Comparison of ENCODE assay signal across 27 cellular contexts in genomic region chr9:98214811-98215210, GRCh38. TPM values are rescaled to one million over a fixed set of nuclear protein-coding genes. Genes with fewer than 3 reads are reported as not detected.
DNase-seq lines count a peak whose midpoint lies in the region; ATAC-seq and TF ChIP-seq lines count a peak whose summit lies in the region.
"Had no signal": no experiment of that assay in that cellular context is flagged by ENCODE, and none has a peak within 500 bp of the region (broad histone marks: within the 10 kb centered on the region; RNA-seq: fewer than 3 reads in every experiment).

No MANE protein-coding gene starts in this region.

- H3K4me3 Mint-ChIP-seq in CD14-positive monocyte = no peak overlapping the region
- H3K4me3 Mint-ChIP-seq in activated T-helper 17 cell treated with anti-CD3 and anti-CD28 coated beads, Interleukin-2, amount 50 U/mL, for 72 hours = no peak overlapping the region
- H3K4me3 Mint-ChIP-seq: effector memory CD8-positive, alpha-beta T cell; nephron had no signal

- no peaks in the 10 kb centered on the region for H3K9me3 ChIP-seq in prostate gland
- H3K9me3 ChIP-seq: A549, BLaER1, body of pancreas, upper lobe of left lung had no signal

- DNase-seq in CD14-positive monocyte (ENCODE audit: low spot score) = no peak
- DNase-seq in fibroblast of gingiva (ENCODE audit: low read depth) = peak; percentile 38
- peak; percentile 80 for DNase-seq in prostate gland (ENCODE audit: low spot score)
- DNase-seq in activated CD8-positive, alpha-beta memory T cell treated with anti-CD3 and anti-CD28 coated beads, Interleukin-2, amount 50 U/mL, for 4 hours = no peak
- DNase-seq in kidney tubule cell (ENCODE audit: low spot score) = no peak
- no peak for DNase-seq in NCI-H69 (lab: John Stamatoyannopoulos, UW)
- DNase-seq: activated CD4-positive, alpha-beta T cell treated with anti-CD3 and anti-CD28 coated beads, Interleukin-2, amount 50 U/mL, for 1 hour; activated effector memory CD4-positive, alpha-beta T cell treated with anti-CD3 and anti-CD28 coated beads, Interleukin-2, amount 50 U/mL, for 16 hours; body of pancreas; effector memory CD8-positive, alpha-beta T cell; EL; glutamatergic neuron; KG1; left cardiac atrium; NCI-H1436 treated with DMSO at 0.1 percent for 48 hours; NCI-H510A; stimulated activated CD4-positive, alpha-beta T cell treated with anti-CD3 and anti-CD28 coated beads, Interleukin-2, amount 100 ng/mL, for 48 hours; stimulated activated naive CD4-positive, alpha-beta T cell; T-helper 2 cell had no signal

- H3K9me3 Mint-ChIP-seq in CD14-positive monocyte = peaks cover 0 to 2% (median 0%) of the 10 kb centered on the region in 7 donors
- H3K9me3 Mint-ChIP-seq in activated T-helper 17 cell treated with anti-CD3 and anti-CD28 coated beads, Interleukin-2, amount 50 U/mL, for 72 hours = no peaks in the 10 kb centered on the region
- H3K9me3 Mint-ChIP-seq: effector memory CD8-positive, alpha-beta T cell; nephron had no signal

- ATAC-seq in activated T-helper 17 cell treated with anti-CD3 and anti-CD28 coated beads, Interleukin-2, amount 50 U/mL, for 72 hours (replicated peaks) = no peak
- no peak for ATAC-seq in GM21390 (IDR thresholded peaks at IDR 0.05; ENCODE audit: unreplicated experiment)
- ATAC-seq: body of pancreas; effector memory CD8-positive, alpha-beta T cell had no signal

- TF ChIP-seq CTCF in CD14-positive monocyte (IDR thresholded peaks at IDR 0.05) (no peak), prostate gland (IDR thresholded peaks at IDR 0.05) (no peak)

- H3K4me3 ChIP-seq in prostate gland = no peak overlapping the region
- H3K4me3 ChIP-seq: A549, BLaER1, body of pancreas, SK-N-MC, smooth muscle cell, upper lobe of left lung had no signal

- H3K27me3 Mint-ChIP-seq in CD14-positive monocyte (ENCODE audit: low read depth in 3 of 3) = no peaks in the 10 kb centered on the region
- H3K27me3 Mint-ChIP-seq in activated T-helper 17 cell treated with anti-CD3 and anti-CD28 coated beads, Interleukin-2, amount 50 U/mL, for 72 hours = no peaks in the 10 kb centered on the region
- H3K27me3 Mint-ChIP-seq: effector memory CD8-positive, alpha-beta T cell had no signal

- peaks cover 86 to 95% of the 10 kb centered on the region in 2 donors for H3K36me3 Mint-ChIP-seq in CD14-positive monocyte
- H3K36me3 Mint-ChIP-seq in activated T-helper 17 cell treated with anti-CD3 and anti-CD28 coated beads, Interleukin-2, amount 50 U/mL, for 72 hours (ENCODE audit: low read depth) = peaks cover 15% of the 10 kb centered on the region

- intact Hi-C loops in CD14-positive monocyte (cut with micrococcal nuclease) = no loop called here
- intact Hi-C loops in prostate gland (cut with DNase I) = loop anchor here (5.0 kb wide), 1 partner anchor 37 kb away; no protein-coding TSS in a partner anchor

- H3K27me3 ChIP-seq in prostate gland (replicated peaks; ENCODE audit: insufficient read depth) = no peaks in the 10 kb centered on the region
- H3K27me3 ChIP-seq: BLaER1, body of pancreas, upper lobe of left lung had no signal

- H3K4me1 ChIP-seq in prostate gland (replicated peaks) = no peaks in the 10 kb centered on the region
- H3K4me1 ChIP-seq: body of pancreas had no signal

- peak overlapping the region in 4 of 7 donors; percentile 23 to 66 (median 45) for H3K27ac Mint-ChIP-seq in CD14-positive monocyte
- peak overlapping the region; percentile 13 for H3K27ac Mint-ChIP-seq in activated T-helper 17 cell treated with anti-CD3 and anti-CD28 coated beads, Interleukin-2, amount 50 U/mL, for 72 hours
- H3K27ac Mint-ChIP-seq: effector memory CD8-positive, alpha-beta T cell; nephron had no signal

- 31% methylated on average over 6 of the region's 6 CpGs for WGBS in prostate gland

- H3K36me3 ChIP-seq in prostate gland = no peaks in the 10 kb centered on the region

- H3K27ac ChIP-seq in prostate gland = peak overlapping the region; percentile 49 to 80
- H3K27ac ChIP-seq: BLaER1, body of pancreas, SK-N-MC had no signal

- TF ChIP-seq POLR2A in prostate gland (IDR thresholded peaks at IDR 0.05) = peak; percentile 60

- H3K4me1 Mint-ChIP-seq in CD14-positive monocyte = no peaks in the 10 kb centered on the region
- no peaks in the 10 kb centered on the region for H3K4me1 Mint-ChIP-seq in activated T-helper 17 cell treated with anti-CD3 and anti-CD28 coated beads, Interleukin-2, amount 50 U/mL, for 72 hours
- H3K4me1 Mint-ChIP-seq: nephron had no signal

RNA-seq across cellular contexts. Expression of gene CORO2A, which starts 22.4 kb away (rescaled TPM):
- polyA plus RNA-seq in CD14-positive monocyte = 1 to 10 TPM; 2.1 to 3.5 TPM
- total RNA-seq in activated T-helper 17 cell treated with anti-CD3 and anti-CD28 coated beads, Interleukin-2, amount 50 U/mL, for 72 hours = 10 to 100 TPM in 1 of 2 donors, 1 to 10 TPM in 1; 9.9 to 18.2 TPM
- 10 to 100 TPM; 31.2 to 45.3 TPM for total RNA-seq in prostate gland

RNA-seq across cellular contexts. Expression of gene TBC1D2, which starts 40.6 kb away (rescaled TPM):
- polyA plus RNA-seq in CD14-positive monocyte = 10 to 100 TPM; 23.2 to 34.4 TPM
- 1 to 10 TPM; 5.6 to 6.4 TPM for total RNA-seq in activated T-helper 17 cell treated with anti-CD3 and anti-CD28 coated beads, Interleukin-2, amount 50 U/mL, for 72 hours
- total RNA-seq in prostate gland = 10 to 100 TPM; 18.4 to 18.8 TPM

Comparison
In these comparisons a context has a peak if more than half of its experiments do, and no peak if none do; other contexts are left out.
1. DNase-seq: peak in fibroblast of gingiva (single experiment) and prostate gland (single experiment); none in CD14-positive monocyte (single experiment), activated CD8-positive, alpha-beta memory T cell treated with anti-CD3 and anti-CD28 coated beads, Interleukin-2, amount 50 U/mL, for 4 hours (single experiment), kidney tubule cell (single experiment) and NCI-H69 (single experiment).